Comparison of ENCODE assay signal across 20 cellular contexts in the genomic region with DNA sequence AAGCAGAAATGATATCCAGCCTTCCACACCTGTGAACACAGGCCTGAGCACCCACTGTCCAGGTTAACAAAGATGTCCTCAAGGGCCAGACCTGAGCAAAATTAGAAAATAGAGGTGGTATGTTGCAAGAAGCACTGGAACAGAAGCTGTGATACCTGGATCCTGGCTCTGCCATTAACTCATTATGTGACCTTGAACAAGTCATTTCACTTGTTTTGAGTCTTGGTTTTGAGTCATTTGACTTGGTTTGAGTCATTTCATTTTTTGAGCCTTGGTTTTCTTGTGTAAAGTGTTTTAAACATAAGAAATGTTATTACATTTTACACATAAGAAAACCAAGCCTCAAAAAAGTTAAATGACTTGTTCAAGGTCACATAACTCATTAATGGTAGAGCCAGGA. TPM values are rescaled to one million over a fixed set of nuclear protein-coding genes. Genes with fewer than 3 reads are reported as not detected.
"Had no signal": no experiment of that assay in that cellular context is flagged by ENCODE, and none has a peak within 500 bp of the region (broad histone marks: within the 10 kb centered on the region; RNA-seq: fewer than 3 reads in every experiment).

No MANE protein-coding gene starts in this region.

- H3K9me3 Mint-ChIP-seq: activated naive CD4-positive, alpha-beta T cell treated with anti-CD3 and anti-CD28 coated beads, Interleukin-2, amount 50 U/mL, for 72 hours; nephron progenitor cell; stimulated activated naive CD8-positive, alpha-beta T cell treated with anti-CD3 and anti-CD28 coated beads, Interleukin-15, Interleukin-2, amounts not matched to agents 100 ng/mL and 50 ng/mL, for 24 hours; type B pancreatic cell had no signal

- H3K4me3 Mint-ChIP-seq: activated CD8-positive, alpha-beta memory T cell treated with anti-CD3 and anti-CD28 coated beads, Interleukin-2, amount 10 ng/mL, durations not matched to agents 7 days and 5 days; nephron progenitor cell; stimulated activated naive CD8-positive, alpha-beta T cell treated with anti-CD3 and anti-CD28 coated beads, Interleukin-15, Interleukin-2, amounts not matched to agents 100 ng/mL and 50 ng/mL, for 24 hours had no signal

- H3K27ac Mint-ChIP-seq: activated CD8-positive, alpha-beta memory T cell treated with anti-CD3 and anti-CD28 coated beads, Interleukin-2, amount 10 ng/mL, durations not matched to agents 7 days and 5 days; activated naive CD4-positive, alpha-beta T cell treated with anti-CD3 and anti-CD28 coated beads, Interleukin-2, amount 50 U/mL, for 72 hours; nephron progenitor cell; progenitor cell of endocrine pancreas; stimulated activated naive CD8-positive, alpha-beta T cell treated with anti-CD3 and anti-CD28 coated beads, Interleukin-15, Interleukin-2, amounts not matched to agents 100 ng/mL and 50 ng/mL, for 24 hours; type B pancreatic cell had no signal

- ATAC-seq: activated CD8-positive, alpha-beta memory T cell treated with anti-CD3 and anti-CD28 coated beads, Interleukin-2, amount 10 ng/mL, durations not matched to agents 7 days and 5 days; gastroesophageal sphincter; heart right ventricle; left cardiac atrium; lower lobe of right lung; right cardiac atrium had no signal

- DNase-seq: activated CD4-positive, alpha-beta T cell treated with anti-CD3 and anti-CD28 coated beads for 1 hour; activated CD4-positive, alpha-beta T cell treated with anti-CD3 and anti-CD28 coated beads, Interleukin-2, amount 50 U/mL, for 4 hours; activated CD8-positive, alpha-beta memory T cell treated with anti-CD3 and anti-CD28 coated beads, Interleukin-2, amount 10 ng/mL, durations not matched to agents 7 days and 5 days; activated effector memory CD4-positive, alpha-beta T cell treated with anti-CD3 and anti-CD28 coated beads, Interleukin-2, amount 50 U/mL, for 16 hours; activated T-cell treated with anti-CD3 and anti-CD28 coated beads, Interleukin-2, amount 50 U/mL, for 1 hour; heart right ventricle; left cardiac atrium; lower lobe of right lung; nephron progenitor cell; occipital lobe; right cardiac atrium; small intestine; stimulated activated CD4-positive, alpha-beta T cell treated with anti-CD3 and anti-CD28 coated beads, Interleukin-4, amount 100 ng/mL, for 4 hours; stimulated activated CD8-positive, alpha-beta memory T cell treated with anti-CD3 and anti-CD28 coated beads, Interleukin-4, amount 100 ng/mL, for 48 hours; T1000 had no signal

- H3K4me1 Mint-ChIP-seq: activated CD8-positive, alpha-beta memory T cell treated with anti-CD3 and anti-CD28 coated beads, Interleukin-2, amount 10 ng/mL, durations not matched to agents 7 days and 5 days had no signal

- H3K36me3 Mint-ChIP-seq: type B pancreatic cell had no signal

RNA-seq across cellular contexts. Expression of gene NWD2, which starts 2.9 kb away (rescaled TPM):
- total RNA-seq: activated CD8-positive, alpha-beta memory T cell treated with anti-CD3 and anti-CD28 coated beads, Interleukin-2, amount 10 ng/mL, durations not matched to agents 7 days and 5 days; activated naive CD4-positive, alpha-beta T cell treated with anti-CD3 and anti-CD28 coated beads, Interleukin-2, amount 50 U/mL, for 72 hours; lower lobe of right lung had no signal
